Comparison of ENCODE assay signal across 1 cellular context in the genomic region with DNA sequence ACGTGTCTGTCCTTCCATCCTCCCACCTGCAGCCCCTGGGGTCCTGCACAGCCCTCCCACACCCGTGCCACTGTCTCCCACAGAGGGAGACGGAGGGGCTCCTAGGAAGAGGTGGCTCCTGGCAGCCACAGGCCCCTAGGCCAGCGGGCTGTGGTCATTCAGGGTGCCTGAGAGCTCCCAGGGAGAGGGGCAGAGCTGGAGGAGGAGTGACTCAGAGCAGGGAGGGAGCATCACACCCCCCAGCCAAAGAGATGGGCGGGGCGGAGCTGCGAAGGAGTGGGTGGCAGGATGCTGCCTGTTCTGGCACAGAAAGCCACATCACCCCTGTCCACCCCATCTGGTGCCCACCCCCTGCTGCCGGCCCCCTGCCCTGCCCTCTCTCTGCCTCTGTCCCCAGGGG.
TF ChIP-seq lines count a peak whose summit lies in the region.

No MANE protein-coding gene starts in this region.

TF ChIP-seq in WTC11, 78 proteins besides CTCF, POLR2A, EP300 and RAD21 (continued from another document):
- TF ChIP-seq JUN (CRISPR knock-in tag; IDR thresholded peaks at IDR 0.05) (no peak), RORB (CRISPR knock-in tag; IDR thresholded peaks at IDR 0.05) (no peak), NFE2L1 (CRISPR knock-in tag; IDR thresholded peaks at IDR 0.05) (no peak), TP53 (CRISPR knock-in tag; IDR thresholded peaks at IDR 0.05) (no peak)
- TF ChIP-seq, protein P1, sequence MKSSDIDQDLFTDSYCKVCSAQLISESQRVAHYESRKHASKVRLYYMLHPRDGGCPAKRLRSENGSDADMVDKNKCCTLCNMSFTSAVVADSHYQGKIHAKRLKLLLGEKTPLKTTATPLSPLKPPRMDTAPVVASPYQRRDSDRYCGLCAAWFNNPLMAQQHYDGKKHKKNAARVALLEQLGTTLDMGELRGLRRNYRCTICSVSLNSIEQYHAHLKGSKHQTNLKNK (CRISPR knock-in tag; IDR thresholded peaks at IDR 0.05): no peak
